26 cellular contexts compared by ENCODE assay signal in the genomic region with DNA sequence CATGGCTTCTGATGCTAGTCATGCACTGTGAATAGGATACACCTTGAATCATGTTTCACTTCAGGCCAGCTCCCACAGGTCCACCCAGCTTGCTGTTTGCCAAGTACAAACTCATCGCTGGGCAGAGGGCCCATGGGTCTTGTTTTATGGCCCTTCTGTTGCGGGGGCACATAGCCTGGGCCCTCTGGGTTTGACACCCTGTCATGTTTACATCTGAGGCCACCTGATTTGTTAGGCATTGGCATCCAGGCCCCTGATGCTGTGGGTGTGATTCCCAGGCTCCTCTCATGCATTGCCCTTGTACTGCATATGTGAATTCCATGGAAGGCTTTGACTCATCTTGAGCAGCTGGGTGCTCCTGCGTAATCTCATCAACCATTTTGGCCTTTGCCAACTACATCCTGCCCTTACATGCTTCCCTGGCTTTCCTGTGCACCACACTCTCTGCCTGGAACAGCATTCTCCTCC. TPM values are rescaled to one million over a fixed set of nuclear protein-coding genes. Genes with fewer than 3 reads are reported as not detected.
A peak's percentile ranks its signal among the peaks of the same experiment; 100 is the strongest.
DNase-seq lines count a peak whose midpoint lies in the region; ATAC-seq, FAIRE-seq and TF ChIP-seq lines count a peak whose summit lies in the region.
"Had no signal": no experiment of that assay in that cellular context is flagged by ENCODE, and none has a peak within 500 bp of the region (broad histone marks: within the 10 kb centered on the region; RNA-seq: fewer than 3 reads in every experiment).

No MANE protein-coding gene starts in this region.

- H3K4me3 ChIP-seq in AG04450 (ENCODE audit: low read depth, low read length) = no peak overlapping the region
- H3K4me3 ChIP-seq: GM12878, neural progenitor cell, spleen, tibial nerve had no signal

- peaks cover 14% of the 10 kb centered on the region for H3K27me3 Mint-ChIP-seq in nephron progenitor cell (ENCODE audit: low read depth, poor library complexity)
- H3K27me3 Mint-ChIP-seq: activated B cell treated with CpG ODN at 0.5 μM for 24 hours; activated naive CD8-positive, alpha-beta T cell treated with anti-CD3 and anti-CD28 coated beads, Interleukin-2, amount 10 ng/mL, durations not matched to agents 7 days and 5 days; B cell had no signal

- CTCF ChIA-PET in AG04450 (lab: Charles Lee) = no interaction called here

- H3K36me3 Mint-ChIP-seq in nephron progenitor cell (ENCODE audit: low read depth) = peaks cover 9% of the 10 kb centered on the region
- H3K36me3 Mint-ChIP-seq: brain, neural progenitor cell had no signal

- TF ChIP-seq POLR2A in GM12891 (IDR thresholded peaks at IDR 0.05; ENCODE audit: low read depth, low read length) = no peak

- TF ChIP-seq CTCF in AG04450 (IDR thresholded peaks at IDR 0.05; ENCODE audit: low read depth, low read length) (no peak), nephron progenitor cell (IDR thresholded peaks at IDR 0.05) (no peak), GM20000 (IDR thresholded peaks at IDR 0.05; ENCODE audit: extremely low read depth, missing control alignments) (no peak)

- H3K4me3 Mint-ChIP-seq in nephron progenitor cell = no peak overlapping the region
- H3K4me3 Mint-ChIP-seq: activated B cell treated with CpG ODN at 0.5 μM for 24 hours; activated naive CD8-positive, alpha-beta T cell treated with anti-CD3 and anti-CD28 coated beads, Interleukin-2, amount 10 ng/mL, durations not matched to agents 7 days and 5 days; B cell; brain; neural progenitor cell had no signal

- no peaks in the 10 kb centered on the region for H3K9me3 ChIP-seq in AG04450 (ENCODE audit: control insufficient read depth, insufficient read depth, low read length)
- H3K9me3 ChIP-seq: spleen, tibial nerve had no signal

- no peak for FAIRE-seq in GM12891 (lab: Jason Lieb, UNC)
- FAIRE-seq: GM12878 had no signal

- peaks cover 34% of the 10 kb centered on the region for H3K4me1 Mint-ChIP-seq in nephron progenitor cell

- peaks cover 8% of the 10 kb centered on the region for H3K27me3 ChIP-seq in AG04450 (ENCODE audit: control insufficient read depth, insufficient read depth, low read length)
- H3K27me3 ChIP-seq: neural progenitor cell, tibial nerve had no signal

- peak overlapping the region; percentile 2 for H3K27ac ChIP-seq in AG04450 (ENCODE audit: low read depth, low read length)
- H3K27ac ChIP-seq: KMS-11, neural progenitor cell, spleen, tibial nerve had no signal

- no peaks in the 10 kb centered on the region for H3K9me3 Mint-ChIP-seq in nephron progenitor cell
- H3K9me3 Mint-ChIP-seq: activated B cell treated with CpG ODN at 0.5 μM for 24 hours; activated naive CD8-positive, alpha-beta T cell treated with anti-CD3 and anti-CD28 coated beads, Interleukin-2, amount 10 ng/mL, durations not matched to agents 7 days and 5 days; brain; neural progenitor cell had no signal

- peak overlapping the region; percentile 81 for H3K27ac Mint-ChIP-seq in nephron progenitor cell
- H3K27ac Mint-ChIP-seq: activated B cell treated with CpG ODN at 0.5 μM for 24 hours; activated naive CD8-positive, alpha-beta T cell treated with anti-CD3 and anti-CD28 coated beads, Interleukin-2, amount 10 ng/mL, durations not matched to agents 7 days and 5 days; B cell; neural progenitor cell had no signal

- no peak for DNase-seq in AG04450 (ENCODE audit: low read depth, low spot score)
- DNase-seq in NCI-H446 (lab: John Stamatoyannopoulos, UW) = peak; percentile 39 to 60
- no peak for DNase-seq in nephron progenitor cell
- DNase-seq in GM12891 (ENCODE audit: insufficient read length, low spot score) = no peak
- no peak for DNase-seq in GM20000 (ENCODE audit: low spot score)
- no peak for DNase-seq in SKM-1 treated with dmso at 0.1 percent for 144 hours (lab: John Stamatoyannopoulos, UW; ENCODE audit: unreplicated experiment)
- DNase-seq: activated B cell treated with CpG ODN at 0.5 μM for 24 hours; activated CD4-positive, alpha-beta T cell treated with anti-CD3 and anti-CD28 coated beads, Interleukin-2, amount 50 U/mL, for 48 hours; activated CD8-positive, alpha-beta memory T cell treated with anti-CD3 and anti-CD28 coated beads, Interleukin-2, amount 50 U/mL, for 48 hours; activated effector memory CD4-positive, alpha-beta T cell treated with Interleukin-2 at 50 U/mL for 16 hours; activated naive CD8-positive, alpha-beta T cell treated with anti-CD3 and anti-CD28 coated beads, Interleukin-2, amount 10 ng/mL, durations not matched to agents 7 days and 5 days; DMS79 treated with DMSO at 0.1 percent for 48 hours; effector memory CD4-positive, alpha-beta T cell; head of caudate nucleus; spleen; stimulated activated CD4-positive, alpha-beta T cell treated with anti-CD3 and anti-CD28 coated beads, Interleukin-4, amount 100 ng/mL, for 24 hours; stimulated activated naive CD8-positive, alpha-beta T cell treated with anti-CD3 and anti-CD28 coated beads, Interleukin-15, Interleukin-2, amounts not matched to agents 100 U/mL and 50 U/mL, for 24 hours; T-helper 9 cell had no signal

- POLR2A ChIA-PET in AG04450 (lab: Yijun Ruan, JAX) = no interaction called here

- ATAC-seq in esophagus mucosa (peak; percentile 83), GM19324 (IDR thresholded peaks at IDR 0.05; ENCODE audit: low FRiP score, unreplicated experiment) (no peak)
- ATAC-seq: GM12878; stimulated activated naive CD8-positive, alpha-beta T cell treated with anti-CD3 and anti-CD28 coated beads, Interleukin-15, Interleukin-2, amounts not matched to agents 100 U/mL and 50 U/mL, for 24 hours had no signal

TF ChIP-seq in GM12891, 5 proteins besides CTCF, POLR2A, EP300 and RAD21:
- TF ChIP-seq TAF1 (IDR thresholded peaks at IDR 0.05; ENCODE audit: low read depth, low read length) = no peak
- no peak for TF ChIP-seq PAX5 (IDR thresholded peaks at IDR 0.05; ENCODE audit: insufficient read depth, low read length, severe bottlenecking)
- no peak for TF ChIP-seq POLR2AphosphoS5 (IDR thresholded peaks at IDR 0.05; ENCODE audit: low read depth, low read length)
- TF ChIP-seq SPI1 (IDR thresholded peaks at IDR 0.05; ENCODE audit: low read depth, low read length) = no peak
TF ChIP-seq in GM12891: peak in this region for 0.

RNA-seq across cellular contexts. Expression of gene PPFIBP2, which starts 32.6 kb away (rescaled TPM):
- polyA plus RNA-seq in AG04450 (2011; rRNA removed) = 4.1 and 7.0 TPM in 2 replicates
- polyA minus RNA-seq in AG04450 (2011; rRNA and poly(A)+ RNA removed) = 12.8 and 14.8 TPM in 2 replicates
- 33.4 TPM for total RNA-seq in esophagus mucosa
- polyA plus RNA-seq in GM12891 (2012; ENCODE audit: low read depth, missing spikeins) = 32.9 TPM

Comparison
In these comparisons a context has a peak if more than half of its experiments do, and no peak if none do; other contexts are left out.
1. DNase-seq: peak in NCI-H446 (2 of 2); none in AG04450 (single experiment), nephron progenitor cell (single experiment), GM12891 (single experiment), GM20000 (single experiment) and SKM-1 treated with dmso at 0.1 percent for 144 hours (single experiment).